Comparison of ENCODE assay signal across 9 cellular contexts in genomic region chr3:112979244-112979832, GRCh38. TPM values are rescaled to one million over a fixed set of nuclear protein-coding genes. Genes with fewer than 3 reads are reported as not detected.
DNase-seq lines count a peak whose midpoint lies in the region; ATAC-seq and TF ChIP-seq lines count a peak whose summit lies in the region.
"Had no signal": no experiment of that assay in that cellular context is flagged by ENCODE, and none has a peak within 500 bp of the region (broad histone marks: within the 10 kb centered on the region; RNA-seq: fewer than 3 reads in every experiment).

No MANE protein-coding gene starts in this region.

- no peaks in the 10 kb centered on the region for H3K36me3 ChIP-seq in upper lobe of left lung
- H3K36me3 ChIP-seq: BLaER1 had no signal

- POLR2A ChIA-PET in activated B cell treated with CpG ODN at 0.5 μM for 24 hours (lab: Charles Lee) = interaction anchor here (0.6 to 1.8 kb wide), 6 partner anchors 12 to 336 kb away, joined by 3 to 7 read pairs (median 3); partner anchors contain the start of gene GTPBP8

- H3K9me3 Mint-ChIP-seq in activated B cell treated with CpG ODN at 0.5 μM for 24 hours = no peaks in the 10 kb centered on the region

- intact Hi-C loops in activated B cell treated with CpG ODN at 0.5 μM for 24 hours (cut with micrococcal nuclease) = loop anchor here (1.0 to 5.0 kb wide), 4 partner anchors 245 to 842 kb away; no protein-coding TSS in a partner anchor

- peaks cover 81% of the 10 kb centered on the region for H3K4me1 Mint-ChIP-seq in activated B cell treated with CpG ODN at 0.5 μM for 24 hours

- no peak for TF ChIP-seq EP300 in upper lobe of left lung (IDR thresholded peaks at IDR 0.05)

- H3K36me3 Mint-ChIP-seq in activated B cell treated with CpG ODN at 0.5 μM for 24 hours (ENCODE audit: low read depth) = no peaks in the 10 kb centered on the region

- H3K9me3 ChIP-seq in upper lobe of left lung = no peaks in the 10 kb centered on the region
- H3K9me3 ChIP-seq: BLaER1 had no signal

- H3K4me3 ChIP-seq in upper lobe of left lung = no peak overlapping the region
- H3K4me3 ChIP-seq: BLaER1 had no signal

- TF ChIP-seq CTCF in activated B cell treated with CpG ODN at 0.5 μM for 24 hours (IDR thresholded peaks at IDR 0.05) = peak; percentile 31
- TF ChIP-seq CTCF in upper lobe of left lung (IDR thresholded peaks at IDR 0.05) = peak; percentile 45 to 65 (median 58)

- no peak overlapping the region for H3K27ac ChIP-seq in upper lobe of left lung
- H3K27ac ChIP-seq: BLaER1 had no signal

- no peak for TF ChIP-seq POLR2A in upper lobe of left lung (IDR thresholded peaks at IDR 0.05)

- no peak overlapping the region for H3K27ac Mint-ChIP-seq in activated B cell treated with CpG ODN at 0.5 μM for 24 hours

- no peaks in the 10 kb centered on the region for H3K27me3 ChIP-seq in upper lobe of left lung
- H3K27me3 ChIP-seq: BLaER1 had no signal

- CTCF ChIA-PET in activated B cell treated with CpG ODN at 0.5 μM for 24 hours (lab: Charles Lee) = interaction anchor here (0.6 to 4.5 kb wide), 26 partner anchors 8 to 404 kb away, joined by 3 to 159 read pairs (median 4); partner anchors contain the start of gene GTPBP8

- ATAC-seq in activated B cell treated with CpG ODN at 0.5 μM for 24 hours (ENCODE audit: low read depth) = no peak
- peak in 1 of 2 donors; percentile 51 for ATAC-seq in upper lobe of left lung (ENCODE audit: low FRiP score in 2 of 2)
- ATAC-seq in GM21528 (IDR thresholded peaks at IDR 0.05; ENCODE audit: low FRiP score, unreplicated experiment) = no peak
- ATAC-seq in HG03280 (IDR thresholded peaks at IDR 0.05; ENCODE audit: unreplicated experiment) = no peak

- WGBS in upper lobe of left lung, 2 donors = 76 to 85% methylated on average over 1 of the region's 1 CpG

- no peak overlapping the region for H3K4me3 Mint-ChIP-seq in activated B cell treated with CpG ODN at 0.5 μM for 24 hours

- peak; percentile 3 for DNase-seq in DMS79 (lab: John Stamatoyannopoulos, UW)
- no peak for DNase-seq in DMS79 treated with DMSO at 0.1 percent for 48 hours (lab: John Stamatoyannopoulos, UW)
- peak; percentile 32 for DNase-seq in LHCN-M2 (ENCODE audit: low read depth)
- no peak for DNase-seq in activated B cell treated with CpG ODN at 0.5 μM for 24 hours
- DNase-seq in inferior parietal cortex (ENCODE audit: extremely low spot score) = peak; percentile 76
- DNase-seq in upper lobe of left lung = no peak

- peaks cover 0 to 5% (median 2%) of the 10 kb centered on the region in 4 donors for H3K4me1 ChIP-seq in upper lobe of left lung

- no peaks in the 10 kb centered on the region for H3K27me3 Mint-ChIP-seq in activated B cell treated with CpG ODN at 0.5 μM for 24 hours

RNA-seq across cellular contexts. Expression of gene CD200R1, which starts 4.4 kb away (rescaled TPM):
- total RNA-seq in LHCN-M2 (2014; rRNA removed) (not detected in 2 replicates), activated B cell treated with CpG ODN at 0.5 μM for 24 hours (3.3 and 4.1 TPM in 2 replicates), upper lobe of left lung (1 to 10 TPM in 3 of 6 donors, under 1 TPM in 2, not detected in 1; under 0.01 to 2.5 (median 1.1) TPM)
- not detected for polyA plus RNA-seq in LHCN-M2 (2012)

RNA-seq across cellular contexts. Expression of gene GTPBP8, which starts 11.4 kb away (rescaled TPM):
- total RNA-seq in LHCN-M2 (2014; rRNA removed) (23.1 and 28.3 TPM in 2 replicates), activated B cell treated with CpG ODN at 0.5 μM for 24 hours (14.3 and 18.1 TPM in 2 replicates), upper lobe of left lung (10 to 100 TPM in 5 of 6 donors, 1 to 10 TPM in 1; 5.8 to 36.6 (median 14.4) TPM)
- 10.1 TPM for polyA plus RNA-seq in LHCN-M2 (2012)

Comparison
In these comparisons a context has a peak if more than half of its experiments do, and no peak if none do; other contexts are left out.
1. DNase-seq: peak in DMS79 (single experiment), LHCN-M2 (single experiment) and inferior parietal cortex (single experiment); none in DMS79 treated with DMSO at 0.1 percent for 48 hours (single experiment), activated B cell treated with CpG ODN at 0.5 μM for 24 hours (single experiment) and upper lobe of left lung (0 of 2).